In genomic region chr9:33081128-33081851, GRCh38 we compare ENCODE assay signal across 8 cellular contexts.
A peak's percentile ranks its signal among the peaks of the same experiment; 100 is the strongest.
DNase-seq lines count a peak whose midpoint lies in the region; ATAC-seq and TF ChIP-seq lines count a peak whose summit lies in the region.

No MANE protein-coding gene starts in this region.

- H3K36me3 ChIP-seq in HUES6 (ENCODE audit: control insufficient read depth, insufficient read depth, low read length) (no peaks in the 10 kb centered on the region), NT2/D1 (ENCODE audit: insufficient read depth, insufficient read length, low read length) (no peaks in the 10 kb centered on the region), muscle layer of duodenum (ENCODE audit: control insufficient read depth in 1 of 2, insufficient read depth in 2 of 2, low read length in 2 of 2) (no peaks in the 10 kb centered on the region)

- H3K9me3 ChIP-seq in HUES6 (ENCODE audit: control insufficient read depth, insufficient read depth, low read depth, low read length) (peaks cover 5% of the 10 kb centered on the region; the same call in 1 of the 2 replicates), NT2/D1 (ENCODE audit: insufficient read depth, low read length) (peaks cover 15% of the 10 kb centered on the region; the same call in 1 of the 2 replicates), muscle layer of duodenum (ENCODE audit: control insufficient read depth in 1 of 2, low read length in 2 of 2) (no peaks in the 10 kb centered on the region)

- 0 out of 2 replicates have a peak, but pooled peaks cover 3% of the 10 kb centered on the region for H3K4me1 ChIP-seq in HUES6 (ENCODE audit: control insufficient read depth, insufficient read depth, low read length)
- no peaks in the 10 kb centered on the region for H3K4me1 ChIP-seq in NT2/D1 (ENCODE audit: insufficient read depth, insufficient read length)
- H3K4me1 ChIP-seq in muscle layer of duodenum (ENCODE audit: control insufficient read depth in 1 of 2, insufficient read depth in 2 of 2, low read length in 2 of 2) = peaks cover 5 to 6% of the 10 kb centered on the region in 2 donors

- peak; percentile 55 for ATAC-seq in GM18870 (IDR thresholded peaks at IDR 0.05; ENCODE audit: unreplicated experiment)

- peak; percentile 71 for TF ChIP-seq CTCF in AG09319 (IDR thresholded peaks at IDR 0.05; ENCODE audit: low read depth, low read length)

- H3K27ac ChIP-seq in HUES6 (ENCODE audit: low read depth, low read length) (no peak overlapping the region), muscle layer of duodenum (ENCODE audit: low read length) (peak overlapping the region; percentile 7)

- H3K9ac ChIP-seq in HUES6 (ENCODE audit: low read length) = peak overlapping the region; percentile 2
- H3K9ac ChIP-seq in NT2/D1 (ENCODE audit: insufficient read length, low read depth) = peak overlapping the region; percentile 46

- H3K4me3 ChIP-seq in HUES6 (ENCODE audit: low read depth, low read length) (peak overlapping the region; percentile 35), NT2/D1 (ENCODE audit: insufficient read length, low read depth) (peak overlapping the region; percentile 16), muscle layer of duodenum (ENCODE audit: low read depth in 1 of 2, low read length in 2 of 2) (peak overlapping the region in 1 of 2 donors; percentile 26)

- TF ChIP-seq POLR2A in erythroblast (IDR thresholded peaks at IDR 0.05; ENCODE audit: low read length) = no peak

- H3K27me3 ChIP-seq in HUES6 (ENCODE audit: control insufficient read depth, insufficient read depth, low read length) (no peaks in the 10 kb centered on the region), NT2/D1 (ENCODE audit: insufficient read depth, insufficient read length) (no peaks in the 10 kb centered on the region), muscle layer of duodenum (ENCODE audit: low read depth, low read length) (no peaks in the 10 kb centered on the region)

- DNase-seq in AG09319 (ENCODE audit: extremely low read depth, low read depth) (peak; percentile 79), NT2/D1 (ENCODE audit: low read depth, low spot score) (peak; percentile 87), activated T-cell treated with anti-CD3 and anti-CD28 coated beads for 24 hours (ENCODE audit: low read depth) (peak; percentile 50), erythroblast (lab: John Stamatoyannopoulos, UW) (peak; percentile 81 to 87)
- DNase-seq in stimulated activated naive CD4-positive, alpha-beta T cell treated with Interleukin-2 at 50 U/mL for 16 hours (lab: John Stamatoyannopoulos, UW) = peak; percentile 55
